ENCODE assay signal across 1 cellular context in the genomic region with DNA sequence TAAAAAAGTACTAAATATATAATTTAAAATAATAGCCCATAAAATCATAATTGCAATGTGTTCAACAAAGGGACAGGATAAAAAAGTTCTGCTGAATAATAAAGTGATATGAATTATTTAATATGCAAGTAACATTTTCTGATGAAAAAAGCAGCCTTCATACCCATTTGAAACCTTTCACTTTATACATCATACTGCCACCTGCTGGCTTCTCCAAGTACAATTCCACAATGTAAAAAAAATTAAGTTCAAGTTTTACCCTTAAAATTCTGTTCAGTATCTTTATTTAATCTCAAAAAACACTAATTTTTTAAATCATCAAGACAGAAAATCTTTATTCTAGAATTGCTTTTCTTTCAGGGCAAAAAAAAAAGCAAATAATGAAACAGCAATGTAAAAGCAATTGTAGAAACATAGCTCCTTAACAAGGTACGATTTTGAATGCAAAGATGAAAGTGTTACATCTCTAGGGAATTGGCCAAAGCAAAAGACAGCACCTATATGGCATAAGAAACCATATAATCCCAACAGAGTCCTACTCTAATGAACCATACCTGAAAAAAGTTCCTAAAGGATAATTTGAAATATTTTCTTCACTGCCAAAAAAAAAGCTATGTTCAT.
TF ChIP-seq lines count a peak whose summit lies in the region.

No MANE protein-coding gene starts in this region.

TF ChIP-seq in K562, 482 proteins besides CTCF, POLR2A, EP300 and RAD21 (continued from another document):
- TF ChIP-seq THAP7 (CRISPR knock-in tag; IDR thresholded peaks at IDR 0.05) (no peak), DEAF1 (CRISPR knock-in tag; IDR thresholded peaks at IDR 0.05) (peak; percentile 69; the same call in 1 of the 2 replicates), THRAP3 (IDR thresholded peaks at IDR 0.05; ENCODE audit: borderline replicate concordance) (no peak), POLR3A (IDR thresholded peaks at IDR 0.05; ENCODE audit: borderline replicate concordance, extremely low read depth, insufficient read depth, insufficient read length) (no peak), ZNF311 (CRISPR knock-in tag; IDR thresholded peaks at IDR 0.05) (no peak), KLF1 (tag; IDR thresholded peaks at IDR 0.05) (no peak), NR4A1 (CRISPR knock-in tag; IDR thresholded peaks at IDR 0.05) (no peak), NR4A1 (tag; IDR thresholded peaks at IDR 0.05) (no peak), ZBTB1 (CRISPR knock-in tag; IDR thresholded peaks at IDR 0.05; ENCODE audit: borderline replicate concordance, low read depth) (no peak), CHCHD3 (CRISPR knock-in tag; IDR thresholded peaks at IDR 0.05) (no peak), SMARCB1 (IDR thresholded peaks at IDR 0.05; ENCODE audit: insufficient read length, low read depth) (no peak), SMC3 (conservative IDR thresholded peaks at IDR 0.05; ENCODE audit: insufficient read depth, low read depth, low read length) (0 out of 2 replicates have a peak, but pooled peaks have one; percentile 25), ZNF384 (IDR thresholded peaks at IDR 0.05; ENCODE audit: low read depth, low read length) (peak; percentile 54; the same call in 1 of the 2 replicates)
- TF ChIP-seq, protein P1, sequence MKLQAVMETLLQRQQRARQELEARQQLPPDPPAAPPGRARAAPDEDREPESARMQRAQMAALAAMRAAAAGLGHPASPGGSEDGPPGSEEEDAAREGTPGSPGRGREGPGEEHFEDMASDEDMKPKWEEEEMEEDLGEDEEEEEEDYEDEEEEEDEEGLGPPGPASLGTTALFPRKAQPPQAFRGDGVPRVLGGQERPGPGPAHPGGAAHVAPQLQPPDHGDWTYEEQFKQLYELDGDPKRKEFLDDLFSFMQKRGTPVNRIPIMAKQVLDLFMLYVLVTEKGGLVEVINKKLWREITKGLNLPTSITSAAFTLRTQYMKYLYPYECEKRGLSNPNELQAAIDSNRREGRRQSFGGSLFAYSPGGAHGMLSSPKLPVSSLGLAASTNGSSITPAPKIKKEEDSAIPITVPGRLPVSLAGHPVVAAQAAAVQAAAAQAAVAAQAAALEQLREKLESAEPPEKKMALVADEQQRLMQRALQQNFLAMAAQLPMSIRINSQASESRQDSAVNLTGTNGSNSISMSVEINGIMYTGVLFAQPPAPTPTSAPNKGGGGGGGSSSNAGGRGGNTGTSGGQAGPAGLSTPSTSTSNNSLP (IDR thresholded peaks at IDR 0.05; ENCODE audit: borderline replicate concordance, low read depth, low read length), result no peak
